2 cellular contexts compared by ENCODE assay signal in the genomic region with DNA sequence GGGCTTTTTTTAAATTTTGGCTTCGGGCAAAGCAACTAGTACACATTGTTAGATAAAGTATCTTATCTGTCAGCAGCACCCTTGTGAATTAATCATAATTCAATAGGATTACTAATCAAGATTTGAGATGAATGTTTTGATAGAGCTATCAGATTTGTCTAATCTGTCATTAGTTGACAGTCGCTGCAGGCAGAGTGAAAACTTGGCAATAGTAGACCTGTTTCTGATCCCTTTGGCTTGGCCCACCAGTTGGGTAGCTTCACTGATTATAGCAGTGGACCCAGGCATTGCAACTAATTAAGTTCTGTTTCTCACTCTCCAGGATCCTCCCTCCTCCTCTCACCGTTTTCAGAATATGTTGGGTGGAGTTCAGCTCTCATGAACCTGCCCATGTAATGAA.
TF ChIP-seq lines count a peak whose summit lies in the region.

No MANE protein-coding gene starts in this region.

TF ChIP-seq in IMR-90, 13 proteins besides CTCF, POLR2A, EP300 and RAD21:
- TF ChIP-seq, protein P1, sequence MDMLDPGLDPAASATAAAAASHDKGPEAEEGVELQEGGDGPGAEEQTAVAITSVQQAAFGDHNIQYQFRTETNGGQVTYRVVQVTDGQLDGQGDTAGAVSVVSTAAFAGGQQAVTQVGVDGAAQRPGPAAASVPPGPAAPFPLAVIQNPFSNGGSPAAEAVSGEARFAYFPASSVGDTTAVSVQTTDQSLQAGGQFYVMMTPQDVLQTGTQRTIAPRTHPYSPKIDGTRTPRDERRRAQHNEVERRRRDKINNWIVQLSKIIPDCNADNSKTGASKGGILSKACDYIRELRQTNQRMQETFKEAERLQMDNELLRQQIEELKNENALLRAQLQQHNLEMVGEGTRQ (IDR thresholded peaks at IDR 0.05; ENCODE audit: low read depth, low read length) = no peak
- TF ChIP-seq BHLHE40 (IDR thresholded peaks at IDR 0.05; ENCODE audit: low read depth, low read length) = no peak
- no peak for TF ChIP-seq RCOR1 (IDR thresholded peaks at IDR 0.05; ENCODE audit: insufficient replicate concordance, low read length)
- TF ChIP-seq, protein P2, sequence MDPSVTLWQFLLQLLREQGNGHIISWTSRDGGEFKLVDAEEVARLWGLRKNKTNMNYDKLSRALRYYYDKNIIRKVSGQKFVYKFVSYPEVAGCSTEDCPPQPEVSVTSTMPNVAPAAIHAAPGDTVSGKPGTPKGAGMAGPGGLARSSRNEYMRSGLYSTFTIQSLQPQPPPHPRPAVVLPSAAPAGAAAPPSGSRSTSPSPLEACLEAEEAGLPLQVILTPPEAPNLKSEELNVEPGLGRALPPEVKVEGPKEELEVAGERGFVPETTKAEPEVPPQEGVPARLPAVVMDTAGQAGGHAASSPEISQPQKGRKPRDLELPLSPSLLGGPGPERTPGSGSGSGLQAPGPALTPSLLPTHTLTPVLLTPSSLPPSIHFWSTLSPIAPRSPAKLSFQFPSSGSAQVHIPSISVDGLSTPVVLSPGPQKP (IDR thresholded peaks at IDR 0.05; ENCODE audit: borderline replicate concordance, low read depth, low read length) = no peak
- no peak for TF ChIP-seq NFE2L2 (IDR thresholded peaks at IDR 0.05; ENCODE audit: low read depth, low read length)
- TF ChIP-seq SMC3 (IDR thresholded peaks at IDR 0.05; ENCODE audit: low read depth, low read length) = no peak
- TF ChIP-seq MXI1 (IDR thresholded peaks at IDR 0.05; ENCODE audit: borderline replicate concordance, low read depth, low read length) = no peak
- no peak for TF ChIP-seq RFX5 (IDR thresholded peaks at IDR 0.05; ENCODE audit: low read depth, low read length)
- TF ChIP-seq CEBPB (IDR thresholded peaks at IDR 0.05; ENCODE audit: low read depth, low read length) = no peak
- no peak for TF ChIP-seq CHD1 (IDR thresholded peaks at IDR 0.05; ENCODE audit: low read depth, low read length)
- no peak for TF ChIP-seq FOS (IDR thresholded peaks at IDR 0.05; ENCODE audit: low read depth, low read length)
- TF ChIP-seq MAZ (IDR thresholded peaks at IDR 0.05; ENCODE audit: borderline replicate concordance, low read depth, low read length) = no peak
- no peak for TF ChIP-seq MAFK (IDR thresholded peaks at IDR 0.05; ENCODE audit: low read depth, low read length)

TF ChIP-seq in SK-N-SH treated with all-trans-retinoic acid at 6 μM for 48 hours, 23 proteins besides CTCF, POLR2A, EP300 and RAD21:
- TF ChIP-seq, protein P3, sequence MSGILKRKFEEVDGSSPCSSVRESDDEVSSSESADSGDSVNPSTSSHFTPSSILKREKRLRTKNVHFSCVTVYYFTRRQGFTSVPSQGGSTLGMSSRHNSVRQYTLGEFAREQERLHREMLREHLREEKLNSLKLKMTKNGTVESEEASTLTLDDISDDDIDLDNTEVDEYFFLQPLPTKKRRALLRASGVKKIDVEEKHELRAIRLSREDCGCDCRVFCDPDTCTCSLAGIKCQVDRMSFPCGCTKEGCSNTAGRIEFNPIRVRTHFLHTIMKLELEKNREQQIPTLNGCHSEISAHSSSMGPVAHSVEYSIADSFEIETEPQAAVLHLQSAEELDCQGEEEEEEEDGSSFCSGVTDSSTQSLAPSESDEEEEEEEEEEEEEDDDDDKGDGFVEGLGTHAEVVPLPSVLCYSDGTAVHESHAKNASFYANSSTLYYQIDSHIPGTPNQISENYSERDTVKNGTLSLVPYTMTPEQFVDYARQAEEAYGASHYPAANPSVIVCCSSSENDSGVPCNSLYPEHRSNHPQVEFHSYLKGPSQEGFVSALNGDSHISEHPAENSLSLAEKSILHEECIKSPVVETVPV (CRISPR knock-in tag; IDR thresholded peaks at IDR 0.05) = no peak
- 0 out of 2 replicates have a peak, but pooled peaks have one; percentile 6 for TF ChIP-seq ISL1 (CRISPR knock-in tag; IDR thresholded peaks at IDR 0.05)
